24 cellular contexts compared by ENCODE assay signal in genomic region chr1:192270398-192270797, GRCh38. TPM values are rescaled to one million over a fixed set of nuclear protein-coding genes. Genes with fewer than 3 reads are reported as not detected.
"Had no signal": no experiment of that assay in that cellular context is flagged by ENCODE, and none has a peak within 500 bp of the region (broad histone marks: within the 10 kb centered on the region; RNA-seq: fewer than 3 reads in every experiment).

No MANE protein-coding gene starts in this region.

- H3K27ac ChIP-seq: esophagus squamous epithelium, heart right ventricle, left lung, prostate gland, right lobe of liver, spleen, suprapubic skin, upper lobe of left lung had no signal

- ATAC-seq: activated CD8-positive, alpha-beta T cell treated with anti-CD3 and anti-CD28 coated beads, Interleukin-2, amount 10 ng/mL, durations not matched to agents 7 days and 5 days; heart right ventricle; left lung; natural killer cell treated with Interleukin-12 subunit alpha and Interleukin-12 subunit beta and Interleukin-15 and Interleukin-18, amount 100 ng/mL, for 72 hours; right lobe of liver; T-cell had no signal

- H3K9me3 ChIP-seq: esophagus squamous epithelium, left lung, prostate gland, right lobe of liver, spleen, suprapubic skin, upper lobe of left lung had no signal

- FAIRE-seq: frontal cortex had no signal

- H3K27me3 ChIP-seq: esophagus squamous epithelium, heart right ventricle, left lung, right lobe of liver, spleen, suprapubic skin, upper lobe of left lung had no signal

- H3K4me3 ChIP-seq: esophagus squamous epithelium, heart right ventricle, left lung, prostate gland, right lobe of liver, spleen, suprapubic skin, upper lobe of left lung had no signal

- H3K4me1 ChIP-seq: esophagus squamous epithelium, heart right ventricle, left lung, prostate gland, right lobe of liver, spleen, suprapubic skin, upper lobe of left lung had no signal

- H3K36me3 ChIP-seq: esophagus squamous epithelium, heart right ventricle, left lung, prostate gland, right lobe of liver, spleen, suprapubic skin, upper lobe of left lung had no signal

- DNase-seq: activated CD4-positive, alpha-beta T cell treated with anti-CD3 and anti-CD28 coated beads for 48 hours; activated CD8-positive, alpha-beta memory T cell treated with anti-CD3 and anti-CD28 coated beads, Interleukin-2, amount 50 U/mL, for 48 hours; activated CD8-positive, alpha-beta T cell treated with anti-CD3 and anti-CD28 coated beads, Interleukin-2, amount 10 ng/mL, durations not matched to agents 7 days and 5 days; activated naive CD4-positive, alpha-beta T cell treated with anti-CD3 and anti-CD28 coated beads for 36 hours; endodermal cell; esophagus squamous epithelium; heart right ventricle; islet precursor cell; left lung; mesenchymal stem cell; occipital lobe; right lobe of liver; spleen; stimulated activated CD4-positive, alpha-beta T cell treated with anti-CD3 and anti-CD28 coated beads, Interleukin-2, amount 100 ng/mL, for 24 hours; stimulated activated naive CD4-positive, alpha-beta T cell; T-cell; T1000; upper lobe of left lung had no signal

RNA-seq across cellular contexts. Expression of gene RGS21, which starts 46.4 kb away (rescaled TPM):
- total RNA-seq: activated CD8-positive, alpha-beta T cell treated with anti-CD3 and anti-CD28 coated beads, Interleukin-2, amount 10 ng/mL, durations not matched to agents 7 days and 5 days; activated naive CD4-positive, alpha-beta T cell treated with anti-CD3 and anti-CD28 coated beads for 36 hours; activated T-helper 1 cell treated with anti-CD3 and anti-CD28 coated beads, Interleukin-12 subunit alpha, Interleukin-12 subunit beta, Interleukin-2, Interleukin-4 antibody, amounts not matched to agents 30 ng/mL and 10 ng/mL and 1 ng/mL, durations not matched to agents 14 hours and 24 hours and 36 hours; dermis microvascular lymphatic vessel endothelial cell; endodermal cell; esophagus squamous epithelium; heart right ventricle; left lung; natural killer cell treated with Interleukin-12 subunit alpha and Interleukin-12 subunit beta and Interleukin-15 and Interleukin-18, amount 100 ng/mL, for 72 hours; occipital lobe; prostate gland; right lobe of liver; spleen; suprapubic skin; T-cell; upper lobe of left lung had no signal
- polyA plus RNA-seq: heart right ventricle, spleen had no signal
